ENCODE assay signal across 26 cellular contexts in the genomic region with DNA sequence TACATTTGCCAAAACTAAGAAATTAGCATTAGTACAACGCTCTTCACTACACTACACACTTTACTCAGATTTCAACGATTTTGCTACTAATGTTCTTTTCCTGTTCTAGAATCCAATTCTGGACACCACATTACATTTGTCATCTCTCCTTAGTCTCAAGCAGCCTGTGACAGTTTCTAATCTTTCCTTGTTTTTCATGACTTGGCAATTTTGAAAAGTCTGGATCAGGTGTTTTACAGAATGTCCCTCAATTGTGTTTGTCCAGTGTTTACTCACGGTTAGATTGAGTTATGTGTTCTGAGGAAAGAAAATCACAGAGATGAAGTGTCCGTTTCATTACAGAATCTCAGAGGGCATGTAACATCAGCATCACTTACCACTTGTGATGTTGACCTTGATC.
DNase-seq lines count a peak whose midpoint lies in the region; ATAC-seq, FAIRE-seq and TF ChIP-seq lines count a peak whose summit lies in the region.
"Had no signal": no experiment of that assay in that cellular context is flagged by ENCODE, and none has a peak within 500 bp of the region (broad histone marks: within the 10 kb centered on the region; RNA-seq: fewer than 3 reads in every experiment).

No MANE protein-coding gene starts in this region.

- no peak for TF ChIP-seq EP300 in A549 (IDR thresholded peaks at IDR 0.05)
- no peak for TF ChIP-seq EP300 in K562 (IDR thresholded peaks at IDR 0.05; ENCODE audit: low read length)

- TF ChIP-seq RAD21 in A549 (conservative IDR thresholded peaks at IDR 0.05 in 1 of 2, IDR thresholded peaks at IDR 0.05 in 1 of 2) (no peak), K562 (CRISPR knock-in tag; conservative IDR thresholded peaks at IDR 0.05 in 1 of 2, IDR thresholded peaks at IDR 0.05 in 1 of 2) (no peak)

- H3K27me3 Mint-ChIP-seq in activated CD8-positive, alpha-beta T cell treated with anti-CD3 and anti-CD28 coated beads for 36 hours: peaks cover 1% of the 10 kb centered on the region
- H3K27me3 Mint-ChIP-seq: B cell; CD4-positive, alpha-beta T cell had no signal

- no peak overlapping the region for H3K9ac ChIP-seq in K562 (ENCODE audit: insufficient read depth in 1 of 2, low read depth in 2 of 2, low read length in 2 of 2)
- H3K9ac ChIP-seq: BLaER1 treated with 17β-estradiol and CSF1 and Interleukin-3, amounts not matched to agents 10 nM and 100 nM had no signal

- H3K4me3 Mint-ChIP-seq in activated CD8-positive, alpha-beta T cell treated with anti-CD3 and anti-CD28 coated beads for 36 hours: no peak overlapping the region
- H3K4me3 Mint-ChIP-seq: B cell; CD4-positive, alpha-beta T cell; CD8-positive, alpha-beta T cell had no signal

- no peak overlapping the region for H2AFZ ChIP-seq in K562 (ENCODE audit: low read depth, low read length)

- no peaks in the 10 kb centered on the region for H3K27me3 ChIP-seq in K562 (ENCODE audit: control insufficient read depth in 2 of 2, insufficient read depth in 2 of 2, low read length in 2 of 2)
- H3K27me3 ChIP-seq: BLaER1 treated with 17β-estradiol and CSF1 and Interleukin-3, amounts not matched to agents 10 nM and 100 nM had no signal

- H3K36me3 ChIP-seq in K562 (ENCODE audit: control insufficient read depth, insufficient read depth, low read length): no peaks in the 10 kb centered on the region
- H3K36me3 ChIP-seq: BLaER1 treated with 17β-estradiol and CSF1 and Interleukin-3, amounts not matched to agents 10 nM and 100 nM had no signal

- TF ChIP-seq CTCF in A549 (IDR thresholded peaks at IDR 0.05): no peak
- no peak for TF ChIP-seq CTCF in K562 (IDR thresholded peaks at IDR 0.05 in 2 of 3, conservative IDR thresholded peaks at IDR 0.05 in 1 of 3; ENCODE audit: insufficient read depth in 2 of 3, low read depth in 1 of 3, low read length in 3 of 3)
- no peak for TF ChIP-seq CTCF in activated CD8-positive, alpha-beta T cell treated with anti-CD3 and anti-CD28 coated beads for 36 hours (IDR thresholded peaks at IDR 0.05)

- no TSS peak for BruUV-seq in K562 (replicated peaks; lab: Mats Ljungman, UMichigan)

- no peaks in the 10 kb centered on the region for H3K79me2 ChIP-seq in K562 (ENCODE audit: control insufficient read depth, insufficient read depth, low read length)

- H3K27ac Mint-ChIP-seq in activated CD8-positive, alpha-beta T cell treated with anti-CD3 and anti-CD28 coated beads for 36 hours: no peak overlapping the region
- H3K27ac Mint-ChIP-seq: B cell; CD4-positive, alpha-beta T cell; CD8-positive, alpha-beta T cell had no signal

- H3K27ac ChIP-seq in A549 (no peak overlapping the region), K562 (ENCODE audit: extremely low read depth, low read depth, low read length) (no peak overlapping the region)
- H3K27ac ChIP-seq: BLaER1 treated with 17β-estradiol and CSF1 and Interleukin-3, amounts not matched to agents 10 nM and 100 nM; C4-2B had no signal

- TF ChIP-seq POLR2A in A549 (IDR thresholded peaks at IDR 0.05; ENCODE audit: low read length): no peak
- TF ChIP-seq POLR2A in K562 (conservative IDR thresholded peaks at IDR 0.05): no peak

- ATAC-seq in A549 (no peak), K562 (no peak)
- no peak for ATAC-seq in activated CD8-positive, alpha-beta T cell treated with anti-CD3 and anti-CD28 coated beads for 36 hours
- ATAC-seq: CD8-positive, alpha-beta T cell; GM12878 had no signal

- no peaks in the 10 kb centered on the region for H3K9me3 Mint-ChIP-seq in activated CD8-positive, alpha-beta T cell treated with anti-CD3 and anti-CD28 coated beads for 36 hours
- H3K9me3 Mint-ChIP-seq: CD8-positive, alpha-beta T cell had no signal

- intact Hi-C loops in K562 (cut with micrococcal nuclease): no loop called here
- intact Hi-C loops in activated CD8-positive, alpha-beta T cell treated with anti-CD3 and anti-CD28 coated beads for 36 hours (cut with micrococcal nuclease): no loop called here

- POLR2A ChIA-PET in A549 (lab: Yijun Ruan, JAX): no interaction called here
- POLR2A ChIA-PET in K562 (lab: Yijun Ruan, JAX): no interaction called here
- POLR2A ChIA-PET in activated CD8-positive, alpha-beta T cell treated with anti-CD3 and anti-CD28 coated beads for 36 hours (lab: Charles Lee): no interaction called here

- FAIRE-seq in A549 (lab: Jason Lieb, UNC): no peak
- peak; percentile 33 for FAIRE-seq in HTR-8/SVneo (lab: Jason Lieb, UNC)
- no peak for FAIRE-seq in K562 (lab: Jason Lieb, UNC)
- FAIRE-seq: A204.1, D721Med, GM12878, GM12892, GM18507 had no signal

- H4K20me1 ChIP-seq in K562 (replicated peaks; ENCODE audit: control insufficient read depth, insufficient read depth, low read length): no peaks in the 10 kb centered on the region
- H4K20me1 ChIP-seq: BLaER1 treated with 17β-estradiol and CSF1 and Interleukin-3, amounts not matched to agents 10 nM and 100 nM had no signal

- no peak overlapping the region for H3K4me2 ChIP-seq in A549
- no peak overlapping the region for H3K4me2 ChIP-seq in K562 (ENCODE audit: insufficient read depth, low read length)
- H3K4me2 ChIP-seq: BLaER1 treated with 17β-estradiol and CSF1 and Interleukin-3, amounts not matched to agents 10 nM and 100 nM had no signal

- H3K9me1 ChIP-seq in K562 (ENCODE audit: control insufficient read depth, insufficient read depth, low read length): no peaks in the 10 kb centered on the region

- DNase-seq in A549 (ENCODE audit: low read depth in 1 of 2, low spot score in 1 of 2) (no peak), HTR-8/SVneo (ENCODE audit: insufficient read length, low spot score) (no peak), K562 (ENCODE audit: extremely low read depth in 1 of 4, low spot score in 3 of 4) (no peak), NCI-H524 (lab: John Stamatoyannopoulos, UW) (no peak)
- DNase-seq in activated CD8-positive, alpha-beta T cell treated with anti-CD3 and anti-CD28 coated beads for 36 hours: no peak
- DNase-seq in activated T-cell treated with anti-CD3 and anti-CD28 coated beads, Interleukin-2, amount 50 U/mL, for 48 hours: no peak
- DNase-seq: 8988T; AML-193; Caco-2; Calu3; CD4-positive, alpha-beta T cell; CD8-positive, alpha-beta T cell; DMS153; DMS53; DMS79; DND-41; EL; GDM1 had no signal

- H3K4me1 Mint-ChIP-seq in activated CD8-positive, alpha-beta T cell treated with anti-CD3 and anti-CD28 coated beads for 36 hours (ENCODE audit: low read depth): no peaks in the 10 kb centered on the region
- H3K4me1 Mint-ChIP-seq: B cell had no signal

- CTCF ChIA-PET in A549 (lab: Yijun Ruan, JAX) (interaction anchor here (0.6 to 1.1 kb wide), 2 partner anchors 12 kb away, joined by 3 read pairs; no protein-coding TSS in a partner anchor), K562 (lab: Yijun Ruan, JAX; ENCODE audit: low intra/inter-chr PET ratio) (no interaction called here)
- CTCF ChIA-PET in activated CD8-positive, alpha-beta T cell treated with anti-CD3 and anti-CD28 coated beads for 36 hours (lab: Charles Lee): interaction anchor here (1.1 kb wide), 1 partner anchor 16 kb away, joined by 3 read pairs; no protein-coding TSS in a partner anchor

- H3K4me1 ChIP-seq in A549 (peaks cover 7% of the 10 kb centered on the region), K562 (replicated peaks in 1 of 2; ENCODE audit: control insufficient read depth in 2 of 2, insufficient read depth in 2 of 2, low read length in 2 of 2) (no peaks in the 10 kb centered on the region)

- no peak overlapping the region for H3K4me3 ChIP-seq in A549
- no peak overlapping the region for H3K4me3 ChIP-seq in K562
- H3K4me3 ChIP-seq: BLaER1 treated with 17β-estradiol and CSF1 and Interleukin-3, amounts not matched to agents 10 nM and 100 nM; GM12878 had no signal

- H3K36me3 Mint-ChIP-seq in activated CD8-positive, alpha-beta T cell treated with anti-CD3 and anti-CD28 coated beads for 36 hours (ENCODE audit: low read depth): no peaks in the 10 kb centered on the region
- H3K36me3 Mint-ChIP-seq: CD8-positive, alpha-beta T cell had no signal

- H3K9me3 ChIP-seq in A549 (no peaks in the 10 kb centered on the region; the same call in 2 of the 3 replicates), K562 (replicated peaks; ENCODE audit: control insufficient read depth, insufficient read depth, low read depth, low read length) (no peaks in the 10 kb centered on the region)
- H3K9me3 ChIP-seq: Caco-2 had no signal

- in situ Hi-C loops in K562 (cut with MboI): no loop called here

- WGBS in A549 (ENCODE audit: missing lambda C conversion rate): 58% methylated on average over 4 of the region's 4 CpGs
- 2% methylated on average over 4 of the region's 4 CpGs for WGBS in K562 (ENCODE audit: insufficient coverage, low coverage, missing lambda C conversion rate)

TF ChIP-seq in A549, 52 proteins besides CTCF, POLR2A, EP300 and RAD21 (continues in another document):
- TF ChIP-seq TP53 (CRISPR knock-in tag; IDR thresholded peaks at IDR 0.05) (no peak), MAFK (IDR thresholded peaks at IDR 0.05; ENCODE audit: partially characterized antibody) (peak; percentile 93), RCOR1 (IDR thresholded peaks at IDR 0.05; ENCODE audit: low read depth, low read length) (no peak)
- TF ChIP-seq, protein P1, sequence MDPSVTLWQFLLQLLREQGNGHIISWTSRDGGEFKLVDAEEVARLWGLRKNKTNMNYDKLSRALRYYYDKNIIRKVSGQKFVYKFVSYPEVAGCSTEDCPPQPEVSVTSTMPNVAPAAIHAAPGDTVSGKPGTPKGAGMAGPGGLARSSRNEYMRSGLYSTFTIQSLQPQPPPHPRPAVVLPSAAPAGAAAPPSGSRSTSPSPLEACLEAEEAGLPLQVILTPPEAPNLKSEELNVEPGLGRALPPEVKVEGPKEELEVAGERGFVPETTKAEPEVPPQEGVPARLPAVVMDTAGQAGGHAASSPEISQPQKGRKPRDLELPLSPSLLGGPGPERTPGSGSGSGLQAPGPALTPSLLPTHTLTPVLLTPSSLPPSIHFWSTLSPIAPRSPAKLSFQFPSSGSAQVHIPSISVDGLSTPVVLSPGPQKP (IDR thresholded peaks at IDR 0.05; ENCODE audit: low read depth, low read length): no peak

TF ChIP-seq in K562, 482 proteins besides CTCF, POLR2A, EP300 and RAD21 (continues in another document):
- TF ChIP-seq NBN (IDR thresholded peaks at IDR 0.05; ENCODE audit: low read depth): no peak
- TF ChIP-seq GATAD2B (IDR thresholded peaks at IDR 0.05; ENCODE audit: borderline replicate concordance): no peak
- TF ChIP-seq MAFG (tag; conservative IDR thresholded peaks at IDR 0.05): peak; percentile 87
- TF ChIP-seq ZNF696 (CRISPR knock-in tag; conservative IDR thresholded peaks at IDR 0.05): no peak
- TF ChIP-seq BRD9 (IDR thresholded peaks at IDR 0.05; ENCODE audit: low read depth, partially characterized antibody): no peak
- TF ChIP-seq, protein P2, sequence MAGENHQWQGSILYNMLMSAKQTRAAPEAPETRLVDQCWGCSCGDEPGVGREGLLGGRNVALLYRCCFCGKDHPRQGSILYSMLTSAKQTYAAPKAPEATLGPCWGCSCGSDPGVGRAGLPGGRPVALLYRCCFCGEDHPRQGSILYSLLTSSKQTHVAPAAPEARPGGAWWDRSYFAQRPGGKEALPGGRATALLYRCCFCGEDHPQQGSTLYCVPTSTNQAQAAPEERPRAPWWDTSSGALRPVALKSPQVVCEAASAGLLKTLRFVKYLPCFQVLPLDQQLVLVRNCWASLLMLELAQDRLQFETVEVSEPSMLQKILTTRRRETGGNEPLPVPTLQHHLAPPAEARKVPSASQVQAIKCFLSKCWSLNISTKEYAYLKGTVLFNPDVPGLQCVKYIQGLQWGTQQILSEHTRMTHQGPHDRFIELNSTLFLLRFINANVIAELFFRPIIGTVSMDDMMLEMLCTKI (IDR thresholded peaks at IDR 0.05; ENCODE audit: partially characterized antibody): no peak
